In the genomic region with DNA sequence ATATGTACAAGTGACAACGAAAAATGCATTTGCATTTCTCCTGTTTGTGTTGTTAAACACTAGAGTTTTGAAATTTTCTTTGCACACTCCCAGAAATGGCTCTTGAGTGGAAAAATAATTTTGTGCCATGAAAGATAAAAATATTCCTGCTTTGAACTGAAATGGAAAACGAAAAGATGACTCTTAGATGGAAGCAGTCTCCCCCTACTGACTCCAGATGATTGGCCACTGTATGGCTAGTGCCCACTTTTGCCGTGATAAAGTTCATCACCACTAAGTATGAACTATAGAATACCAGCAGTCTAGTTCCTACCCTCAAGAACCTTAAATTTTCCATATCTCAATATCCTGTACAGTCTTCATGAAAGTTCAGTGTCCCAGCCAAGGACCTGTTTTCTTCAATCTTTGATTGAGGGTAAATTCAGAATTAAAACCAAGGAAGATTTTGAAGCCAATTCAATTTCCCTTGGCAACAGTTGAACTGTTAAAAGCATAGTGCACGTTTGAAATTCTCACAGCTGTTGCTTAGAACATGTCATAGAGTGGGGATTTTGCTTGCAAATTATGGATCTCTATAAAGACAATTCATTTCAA, we compare ENCODE assay signal across 8 cellular contexts. TPM values are rescaled to one million over a fixed set of nuclear protein-coding genes. Genes with fewer than 3 reads are reported as not detected.
A peak's percentile ranks its signal among the peaks of the same experiment; 100 is the strongest.
DNase-seq lines count a peak whose midpoint lies in the region; ATAC-seq and TF ChIP-seq lines count a peak whose summit lies in the region.

No MANE protein-coding gene starts in this region.

- no peaks in the 10 kb centered on the region for H3K9me3 Mint-ChIP-seq in activated CD4-positive, alpha-beta T cell treated with anti-CD3 and anti-CD28 coated beads for 36 hours (ENCODE audit: low read depth)

- H3K36me3 Mint-ChIP-seq in activated CD4-positive, alpha-beta T cell treated with anti-CD3 and anti-CD28 coated beads for 36 hours (ENCODE audit: low read depth): peaks cover 6% of the 10 kb centered on the region

- no peak for DNase-seq in activated CD4-positive, alpha-beta T cell treated with anti-CD3 and anti-CD28 coated beads for 36 hours
- DNase-seq in activated CD4-positive, alpha-beta T cell treated with anti-CD3 and anti-CD28 coated beads, Interleukin-2, amount 50 U/mL, for 4 hours: no peak
- no peak for DNase-seq in NT2/D1 (ENCODE audit: low read depth, low spot score)
- DNase-seq in dermis microvascular lymphatic vessel endothelial cell (ENCODE audit: low read depth in 2 of 2): peak; percentile 45 to 70
- no peak for DNase-seq in activated effector memory CD4-positive, alpha-beta T cell treated with anti-CD3 and anti-CD28 coated beads, Interleukin-2, amount 50 U/mL, for 16 hours
- no peak for DNase-seq in activated CD4-positive, CD25-positive, alpha-beta regulatory T cell treated with anti-CD3 and anti-CD28 coated beads, Interleukin-2, amount 50 U/mL, for 72 hours

- H3K27ac ChIP-seq in parathyroid adenoma: no peak overlapping the region

- peaks cover 14% of the 10 kb centered on the region for H3K79me2 ChIP-seq in parathyroid adenoma

- no peaks in the 10 kb centered on the region for H3K4me1 ChIP-seq in NT2/D1 (ENCODE audit: insufficient read depth, insufficient read length)
- peaks cover 3% of the 10 kb centered on the region for H3K4me1 ChIP-seq in parathyroid adenoma

- CTCF ChIA-PET in activated CD4-positive, alpha-beta T cell treated with anti-CD3 and anti-CD28 coated beads for 36 hours (lab: Charles Lee): interaction anchor here (0.6 to 1.8 kb wide), 2 partner anchors 14 to 226 kb away, joined by 3 to 4 read pairs; no protein-coding TSS in a partner anchor

- H3K27me3 ChIP-seq in NT2/D1 (ENCODE audit: insufficient read depth, insufficient read length) (no peaks in the 10 kb centered on the region), parathyroid adenoma (ENCODE audit: control insufficient read depth, insufficient read depth, low read length) (no peaks in the 10 kb centered on the region)

- no peak overlapping the region for H3K27ac Mint-ChIP-seq in activated CD4-positive, alpha-beta T cell treated with anti-CD3 and anti-CD28 coated beads for 36 hours

- no peaks in the 10 kb centered on the region for H3K9me3 ChIP-seq in NT2/D1 (ENCODE audit: insufficient read depth, low read length)
- no peaks in the 10 kb centered on the region for H3K9me3 ChIP-seq in parathyroid adenoma (ENCODE audit: control insufficient read depth, low read length)

- intact Hi-C loops in activated CD4-positive, alpha-beta T cell treated with anti-CD3 and anti-CD28 coated beads for 36 hours (cut with DNase I, micrococcal nuclease): loop anchor here in 1 of 2 experiments (5.0 to 10.0 kb wide), 2 partner anchors 843 to 960 kb away; a partner anchor contains a TSS

- peaks cover 22% of the 10 kb centered on the region for H3K4me1 Mint-ChIP-seq in activated CD4-positive, alpha-beta T cell treated with anti-CD3 and anti-CD28 coated beads for 36 hours

- H3K36me3 ChIP-seq in NT2/D1 (ENCODE audit: insufficient read depth, insufficient read length, low read length) (peaks cover 2% of the 10 kb centered on the region), parathyroid adenoma (ENCODE audit: control insufficient read depth, insufficient read depth, low read length) (no peaks in the 10 kb centered on the region)

- H3K4me2 ChIP-seq in parathyroid adenoma (ENCODE audit: low read length): peak overlapping the region; percentile 78

- H3K9ac ChIP-seq in NT2/D1 (ENCODE audit: insufficient read length, low read depth): peak overlapping the region; percentile 96
- H3K9ac ChIP-seq in parathyroid adenoma: no peak overlapping the region

- TF ChIP-seq CTCF in parathyroid adenoma (IDR thresholded peaks at IDR 0.05): peak; percentile 13

- peak overlapping the region; percentile 86 for H3K4me3 Mint-ChIP-seq in activated CD4-positive, alpha-beta T cell treated with anti-CD3 and anti-CD28 coated beads for 36 hours

- no peak overlapping the region for H2AFZ ChIP-seq in parathyroid adenoma

- POLR2A ChIA-PET in activated CD4-positive, alpha-beta T cell treated with anti-CD3 and anti-CD28 coated beads for 36 hours (lab: Charles Lee): no interaction called here

- H3K27me3 Mint-ChIP-seq in activated CD4-positive, alpha-beta T cell treated with anti-CD3 and anti-CD28 coated beads for 36 hours: no peaks in the 10 kb centered on the region

- no peak for ATAC-seq in activated CD4-positive, alpha-beta T cell treated with anti-CD3 and anti-CD28 coated beads for 36 hours
- no peak for ATAC-seq in HG02571 (IDR thresholded peaks at IDR 0.05; ENCODE audit: unreplicated experiment)

- peak overlapping the region; percentile 86 for H3K4me3 ChIP-seq in NT2/D1 (ENCODE audit: insufficient read length, low read depth)
- peak overlapping the region; percentile 96 for H3K4me3 ChIP-seq in parathyroid adenoma (ENCODE audit: low read depth, low read length)

RNA-seq across cellular contexts. Expression of a gene that starts 1.6 kb away (rescaled TPM):
- 10 to 100 TPM; 38.4 to 40.4 TPM for total RNA-seq in activated CD4-positive, alpha-beta T cell treated with anti-CD3 and anti-CD28 coated beads for 36 hours
- 9.9 and 10.4 TPM in 2 replicates for total RNA-seq in dermis microvascular lymphatic vessel endothelial cell

Comparison
In these comparisons a context has a peak if more than half of its experiments do, and no peak if none do; other contexts are left out.
1. DNase-seq: peak in dermis microvascular lymphatic vessel endothelial cell (2 of 2); none in activated CD4-positive, alpha-beta T cell treated with anti-CD3 and anti-CD28 coated beads for 36 hours (single experiment), activated CD4-positive, alpha-beta T cell treated with anti-CD3 and anti-CD28 coated beads, Interleukin-2, amount 50 U/mL, for 4 hours (0 of 2), NT2/D1 (single experiment), activated effector memory CD4-positive, alpha-beta T cell treated with anti-CD3 and anti-CD28 coated beads, Interleukin-2, amount 50 U/mL, for 16 hours (single experiment) and activated CD4-positive, CD25-positive, alpha-beta regulatory T cell treated with anti-CD3 and anti-CD28 coated beads, Interleukin-2, amount 50 U/mL, for 72 hours (single experiment).